Comparison of ENCODE assay signal across 9 cellular contexts in the genomic region with DNA sequence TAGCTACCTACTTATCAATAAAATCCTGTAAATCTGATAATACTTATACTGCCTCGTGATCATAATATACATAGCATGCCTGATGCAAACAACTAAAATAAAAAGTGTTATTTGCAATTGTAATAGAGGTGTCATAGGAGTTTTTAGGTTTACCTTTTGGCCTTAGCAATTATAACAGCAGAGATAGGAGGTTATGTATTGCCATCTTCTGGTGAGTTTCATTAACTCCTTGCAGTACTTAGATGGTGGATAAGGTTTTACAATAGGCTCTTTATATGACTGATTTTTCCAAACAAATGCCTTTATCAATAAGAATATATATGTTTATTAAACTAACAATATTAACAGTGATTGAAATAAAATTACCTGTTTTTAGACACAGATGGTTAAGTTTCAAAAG. TPM values are rescaled to one million over a fixed set of nuclear protein-coding genes. Genes with fewer than 3 reads are reported as not detected.
A peak's percentile ranks its signal among the peaks of the same experiment; 100 is the strongest.
DNase-seq lines count a peak whose midpoint lies in the region; ATAC-seq and TF ChIP-seq lines count a peak whose summit lies in the region.
"Had no signal": no experiment of that assay in that cellular context is flagged by ENCODE, and none has a peak within 500 bp of the region (broad histone marks: within the 10 kb centered on the region; RNA-seq: fewer than 3 reads in every experiment).

No MANE protein-coding gene starts in this region.

- no peaks in the 10 kb centered on the region for H3K36me3 Mint-ChIP-seq in activated CD4-positive, alpha-beta memory T cell treated with anti-CD3 and anti-CD28 coated beads for 36 hours

- no peak overlapping the region for H3K27ac Mint-ChIP-seq in activated CD4-positive, alpha-beta memory T cell treated with anti-CD3 and anti-CD28 coated beads for 36 hours

- intact Hi-C loops in activated CD4-positive, alpha-beta memory T cell treated with anti-CD3 and anti-CD28 coated beads for 36 hours (cut with micrococcal nuclease): no loop called here

- DNase-seq in AG08395 (ENCODE audit: low spot score) (peak; percentile 11), RWPE1 (ENCODE audit: low spot score) (peak; percentile 23), glomerular visceral epithelial cell (ENCODE audit: extremely low spot score) (peak; percentile 8)
- no peak for DNase-seq in activated CD4-positive, alpha-beta memory T cell treated with anti-CD3 and anti-CD28 coated beads for 36 hours
- DNase-seq: T-helper 2 cell had no signal

- no peak overlapping the region for H3K27ac ChIP-seq in RWPE1

- H3K9me3 Mint-ChIP-seq in activated CD4-positive, alpha-beta memory T cell treated with anti-CD3 and anti-CD28 coated beads for 36 hours: no peaks in the 10 kb centered on the region

- H3K4me1 Mint-ChIP-seq in activated CD4-positive, alpha-beta memory T cell treated with anti-CD3 and anti-CD28 coated beads for 36 hours (ENCODE audit: low read depth): no peaks in the 10 kb centered on the region

- POLR2A ChIA-PET in RWPE1 (lab: Yijun Ruan, JAX; ENCODE audit: low non-redundant PET): no interaction called here
- POLR2A ChIA-PET in activated CD4-positive, alpha-beta memory T cell treated with anti-CD3 and anti-CD28 coated beads for 36 hours (lab: Charles Lee): no interaction called here

- no peak; the same call in 1 of the 2 replicates for TF ChIP-seq CTCF in RWPE1 (conservative IDR thresholded peaks at IDR 0.05; ENCODE audit: low read depth)

- H3K27me3 Mint-ChIP-seq in activated CD4-positive, alpha-beta memory T cell treated with anti-CD3 and anti-CD28 coated beads for 36 hours: peaks cover 3% of the 10 kb centered on the region

- CTCF ChIA-PET in RWPE1 (lab: Yijun Ruan, JAX): interaction anchor here (1.2 to 2.2 kb wide), 3 partner anchors 113 to 184 kb away, joined by 3 to 6 read pairs (median 5); no protein-coding TSS in a partner anchor
- CTCF ChIA-PET in activated CD4-positive, alpha-beta memory T cell treated with anti-CD3 and anti-CD28 coated beads for 36 hours (lab: Charles Lee): interaction anchor here (1.0 to 1.6 kb wide), 2 partner anchors 113 to 185 kb away, joined by 3 to 4 read pairs; no protein-coding TSS in a partner anchor

- H3K4me3 Mint-ChIP-seq in activated CD4-positive, alpha-beta memory T cell treated with anti-CD3 and anti-CD28 coated beads for 36 hours: no peak overlapping the region

- ATAC-seq in GM21360 (IDR thresholded peaks at IDR 0.05; ENCODE audit: unreplicated experiment): peak; percentile 73
- no peak for ATAC-seq in HG02840 (IDR thresholded peaks at IDR 0.05; ENCODE audit: low FRiP score, unreplicated experiment)
- no peak for ATAC-seq in GM21717 (IDR thresholded peaks at IDR 0.05; ENCODE audit: unreplicated experiment)
- no peak for ATAC-seq in GM19328 (IDR thresholded peaks at IDR 0.05; ENCODE audit: unreplicated experiment)

RNA-seq across cellular contexts. Expression of a gene that starts 27.8 kb away (rescaled TPM):
- not detected for total RNA-seq in activated CD4-positive, alpha-beta memory T cell treated with anti-CD3 and anti-CD28 coated beads for 36 hours

RNA-seq across cellular contexts. Expression of a gene that starts 32.7 kb away (rescaled TPM):
- total RNA-seq in activated CD4-positive, alpha-beta memory T cell treated with anti-CD3 and anti-CD28 coated beads for 36 hours: 10 to 100 TPM; 25.8 to 25.9 TPM
